In the genomic region with DNA sequence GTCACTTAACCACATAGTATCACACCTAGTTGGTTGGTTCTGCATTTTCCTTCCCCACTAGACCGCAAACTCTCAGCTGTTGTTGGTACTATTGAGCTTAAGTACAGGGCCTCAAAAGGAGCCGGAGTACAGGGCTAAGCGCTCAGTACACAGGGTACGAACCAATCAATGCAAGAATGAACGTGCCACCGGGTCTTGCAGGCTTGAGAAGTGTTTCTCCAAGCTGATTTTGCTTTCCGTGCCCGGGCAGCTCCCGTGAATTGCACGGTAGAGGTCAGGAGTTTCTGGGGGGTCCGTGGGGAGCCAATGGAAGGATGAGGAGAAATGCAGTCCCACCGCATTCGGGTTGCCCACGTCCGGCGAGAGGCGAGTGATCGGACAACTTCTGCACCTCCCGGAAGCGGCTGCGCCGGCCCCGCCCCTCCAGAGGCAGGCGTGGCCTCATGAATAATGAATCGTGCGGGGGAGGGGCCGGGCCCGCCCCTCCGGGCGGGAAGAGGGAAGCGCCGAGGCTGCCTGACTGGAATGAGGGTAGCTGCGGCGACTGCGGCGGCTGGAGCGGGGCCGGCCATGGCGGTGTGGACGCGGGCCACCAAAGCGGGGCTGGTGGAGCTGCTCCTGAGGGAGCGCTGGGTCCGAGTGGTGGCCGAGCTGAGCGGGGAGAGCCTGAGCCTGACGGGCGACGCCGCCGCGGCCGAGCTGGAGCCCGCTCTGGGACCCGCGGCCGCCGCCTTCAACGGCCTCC, we compare ENCODE assay signal across 8 cellular contexts. TPM values are rescaled to one million over a fixed set of nuclear protein-coding genes. Genes with fewer than 3 reads are reported as not detected.
A peak's percentile ranks its signal among the peaks of the same experiment; 100 is the strongest.
DNase-seq lines count a peak whose midpoint lies in the region; ATAC-seq lines count a peak whose summit lies in the region.

A gene (plus strand): TSS at position 523 of the 745 bp plus-strand sequence. CDS start 3 bp downstream, at position 526.

- H3K9me3 Mint-ChIP-seq in CD8-positive, alpha-beta memory T cell, result no peaks in the 10 kb centered on the region
- no peaks in the 10 kb centered on the region for H3K9me3 Mint-ChIP-seq in activated CD8-positive, alpha-beta memory T cell treated with anti-CD3 and anti-CD28 coated beads, Interleukin-2, amount 10 ng/mL, durations not matched to agents 7 days and 5 days (ENCODE audit: low read depth)

- H3K4me1 ChIP-seq in CD8-positive, alpha-beta memory T cell (ENCODE audit: insufficient read depth, low read length), result peaks cover 42% of the 10 kb centered on the region
- H3K4me1 ChIP-seq in endocrine pancreas (ENCODE audit: control insufficient read depth, insufficient read depth, low read length) (no peaks in the 10 kb centered on the region), mesendoderm (ENCODE audit: control insufficient read depth, low read depth, low read length) (peaks cover 6% of the 10 kb centered on the region)

- peak within 1 kb of the TSS; percentile 91 to 100 (median 98) for H3K27ac Mint-ChIP-seq in CD8-positive, alpha-beta memory T cell
- peak within 1 kb of the TSS; percentile 99 for H3K27ac Mint-ChIP-seq in activated CD8-positive, alpha-beta memory T cell treated with anti-CD3 and anti-CD28 coated beads, Interleukin-2, amount 10 ng/mL, durations not matched to agents 7 days and 5 days

- H2AK5ac ChIP-seq in mesendoderm (ENCODE audit: low read length), result peak within 1 kb of the TSS; percentile 36

- peak within 1 kb of the TSS; percentile 82 for H3K18ac ChIP-seq in mesendoderm (ENCODE audit: low read length)

- peak within 1 kb of the TSS; percentile 90 for H4K5ac ChIP-seq in mesendoderm (ENCODE audit: low read length)

- POLR2A ChIA-PET in CD8-positive, alpha-beta memory T cell (lab: Charles Lee), result interaction anchor here (0.8 to 1.8 kb wide), 4 partner anchors 14 to 69 kb away, joined by 3 to 9 read pairs (median 4); a partner anchor contains a TSS

- peak within 1 kb of the TSS; percentile 57 for H2BK5ac ChIP-seq in mesendoderm (ENCODE audit: low read length)

- ATAC-seq in GM19438 (IDR thresholded peaks at IDR 0.05; ENCODE audit: low read depth, unreplicated experiment), result peak; percentile 84
- ATAC-seq in HG03571 (IDR thresholded peaks at IDR 0.05; ENCODE audit: unreplicated experiment), result peak; percentile 86
- peak; percentile 86 for ATAC-seq in activated CD8-positive, alpha-beta memory T cell treated with anti-CD3 and anti-CD28 coated beads, Interleukin-2, amount 10 ng/mL, durations not matched to agents 7 days and 5 days

- H3K27ac ChIP-seq in CD8-positive, alpha-beta memory T cell (ENCODE audit: low read depth, low read length), result peak within 1 kb of the TSS; percentile 72
- H3K27ac ChIP-seq in mesendoderm (ENCODE audit: low read depth, low read length), result peak within 1 kb of the TSS; percentile 94

- H3K27me3 ChIP-seq in CD8-positive, alpha-beta memory T cell (ENCODE audit: insufficient read depth, low read length, poor library complexity, severe bottlenecking), result no peaks in the 10 kb centered on the region
- H3K27me3 ChIP-seq in endocrine pancreas (ENCODE audit: control insufficient read depth, insufficient read depth, low read length) (no peaks in the 10 kb centered on the region), mesendoderm (ENCODE audit: insufficient read depth, low read length, poor library complexity) (no peaks in the 10 kb centered on the region)

- peaks cover 3 to 11% (median 4%) of the 10 kb centered on the region in 3 donors for H3K36me3 Mint-ChIP-seq in CD8-positive, alpha-beta memory T cell
- peaks cover 8% of the 10 kb centered on the region for H3K36me3 Mint-ChIP-seq in activated CD8-positive, alpha-beta memory T cell treated with anti-CD3 and anti-CD28 coated beads, Interleukin-2, amount 10 ng/mL, durations not matched to agents 7 days and 5 days

- H3K4me2 ChIP-seq in mesendoderm (ENCODE audit: low read length), result peak within 1 kb of the TSS; percentile 87

- no CpG with 5 or more reads among the region's 59 CpGs for WGBS in mesendoderm (ENCODE audit: extremely low coverage, insufficient coverage, low lambda C conversion rate)

- H3K23ac ChIP-seq in mesendoderm (ENCODE audit: low read length), result no peak within 1 kb of the TSS

- H3K36me3 ChIP-seq in CD8-positive, alpha-beta memory T cell (ENCODE audit: insufficient read depth, low read length), result no peaks in the 10 kb centered on the region
- H3K36me3 ChIP-seq in endocrine pancreas (ENCODE audit: control insufficient read depth, insufficient read depth, low read length), result no peaks in the 10 kb centered on the region
- H3K36me3 ChIP-seq in mesendoderm (ENCODE audit: control insufficient read depth, insufficient read depth, low read length), result no peaks in the 10 kb centered on the region

- H3K9ac ChIP-seq in endocrine pancreas (ENCODE audit: control insufficient read depth, insufficient read depth, low read length) (peak within 1 kb of the TSS; percentile 73), mesendoderm (ENCODE audit: low read length) (peak within 1 kb of the TSS; percentile 94)

- peaks cover 4% of the 10 kb centered on the region for H3K79me1 ChIP-seq in mesendoderm (ENCODE audit: low read length)

- peak within 1 kb of the TSS; percentile 61 for H2BK120ac ChIP-seq in mesendoderm (ENCODE audit: low read depth, low read length)

- H3K9me3 ChIP-seq in CD8-positive, alpha-beta memory T cell (ENCODE audit: low read length), result no peaks in the 10 kb centered on the region
- no peaks in the 10 kb centered on the region for H3K9me3 ChIP-seq in endocrine pancreas (ENCODE audit: control insufficient read depth, low read length)

- H3K56ac ChIP-seq in mesendoderm (ENCODE audit: low read length), result peak within 1 kb of the TSS; percentile 97

- H3K27me3 Mint-ChIP-seq in CD8-positive, alpha-beta memory T cell, result peaks cover 0 to 2% of the 10 kb centered on the region in 2 donors
- H3K27me3 Mint-ChIP-seq in activated CD8-positive, alpha-beta memory T cell treated with anti-CD3 and anti-CD28 coated beads, Interleukin-2, amount 10 ng/mL, durations not matched to agents 7 days and 5 days, result no peaks in the 10 kb centered on the region

- CTCF ChIA-PET in CD8-positive, alpha-beta memory T cell (lab: Charles Lee), result interaction anchor here (1.0 to 4.3 kb wide), 8 partner anchors 8 to 666 kb away, joined by 3 to 21 read pairs (median 3); no protein-coding TSS in a partner anchor
- CTCF ChIA-PET in activated CD8-positive, alpha-beta memory T cell treated with anti-CD3 and anti-CD28 coated beads, Interleukin-2, amount 10 ng/mL, durations not matched to agents 7 days and 5 days (lab: Charles Lee), result interaction anchor here (1.1 to 4.6 kb wide), 5 partner anchors 20 to 54 kb away, joined by 3 to 18 read pairs (median 9); a partner anchor contains a TSS

- H4K8ac ChIP-seq in mesendoderm (ENCODE audit: low read depth, low read length), result no peak within 1 kb of the TSS

- DNase-seq in CD8-positive, alpha-beta memory T cell, result peak; percentile 78 to 88 (median 84)
- DNase-seq in NOMO-1 (lab: John Stamatoyannopoulos, UW; ENCODE audit: unreplicated experiment in 2 of 2) (peak; percentile 93), mesendoderm (peak; percentile 96)
- DNase-seq in activated CD8-positive, alpha-beta memory T cell treated with anti-CD3 and anti-CD28 coated beads, Interleukin-2, amount 10 ng/mL, durations not matched to agents 7 days and 5 days, result peak; percentile 92
- peak; percentile 63 for DNase-seq in stimulated activated CD8-positive, alpha-beta memory T cell treated with anti-CD3 and anti-CD28 coated beads, Interleukin-15, amount 100 ng/mL, for 24 hours (ENCODE audit: low read depth)

- peaks cover 9% of the 10 kb centered on the region for H3K79me2 ChIP-seq in mesendoderm (ENCODE audit: control insufficient read depth, insufficient read depth, low read length)

- no peak within 1 kb of the TSS for H2BK15ac ChIP-seq in mesendoderm (replicated peaks; ENCODE audit: low read depth)

- peak within 1 kb of the TSS; percentile 97 to 100 (median 100) for H3K4me3 Mint-ChIP-seq in CD8-positive, alpha-beta memory T cell
- peak within 1 kb of the TSS; percentile 91 for H3K4me3 Mint-ChIP-seq in activated CD8-positive, alpha-beta memory T cell treated with anti-CD3 and anti-CD28 coated beads, Interleukin-2, amount 10 ng/mL, durations not matched to agents 7 days and 5 days

- peak within 1 kb of the TSS; percentile 77 for H3K4ac ChIP-seq in mesendoderm (ENCODE audit: low read depth, low read length)

- peak within 1 kb of the TSS; percentile 78 for H3K4me3 ChIP-seq in CD8-positive, alpha-beta memory T cell (ENCODE audit: low read length)
- H3K4me3 ChIP-seq in endocrine pancreas (ENCODE audit: control insufficient read depth, insufficient read depth, low read length), result peak within 1 kb of the TSS; percentile 89
- H3K4me3 ChIP-seq in mesendoderm (ENCODE audit: low read length), result peak within 1 kb of the TSS; percentile 84

- peaks cover 43 to 55% (median 53%) of the 10 kb centered on the region in 3 donors for H3K4me1 Mint-ChIP-seq in CD8-positive, alpha-beta memory T cell
- H3K4me1 Mint-ChIP-seq in activated CD8-positive, alpha-beta memory T cell treated with anti-CD3 and anti-CD28 coated beads, Interleukin-2, amount 10 ng/mL, durations not matched to agents 7 days and 5 days, result peaks cover 51% of the 10 kb centered on the region

RNA-seq across cellular contexts. Expression of the gene that starts here (rescaled TPM):
- 10 to 100 TPM; 13.6 to 14.9 TPM for total RNA-seq in CD8-positive, alpha-beta memory T cell
- 28.2 TPM for polyA plus RNA-seq in CD8-positive, alpha-beta memory T cell
- 10 to 100 TPM; 21.5 to 30.6 TPM for total RNA-seq in activated CD8-positive, alpha-beta memory T cell treated with anti-CD3 and anti-CD28 coated beads, Interleukin-2, amount 10 ng/mL, durations not matched to agents 7 days and 5 days
- 5.2 TPM for polyA plus RNA-seq in mesendoderm (2013, experiment 1 of 2)
- polyA plus RNA-seq in mesendoderm (2013, experiment 2 of 2), result 5.2 TPM

Comparison
In these comparisons a context has a peak if more than half of its experiments do, and no peak if none do; other contexts are left out.
1. Peak in every context shown above with its lines: DNase-seq, ATAC-seq, H3K4me3 ChIP-seq and H3K27ac ChIP-seq.